In the genomic region with DNA sequence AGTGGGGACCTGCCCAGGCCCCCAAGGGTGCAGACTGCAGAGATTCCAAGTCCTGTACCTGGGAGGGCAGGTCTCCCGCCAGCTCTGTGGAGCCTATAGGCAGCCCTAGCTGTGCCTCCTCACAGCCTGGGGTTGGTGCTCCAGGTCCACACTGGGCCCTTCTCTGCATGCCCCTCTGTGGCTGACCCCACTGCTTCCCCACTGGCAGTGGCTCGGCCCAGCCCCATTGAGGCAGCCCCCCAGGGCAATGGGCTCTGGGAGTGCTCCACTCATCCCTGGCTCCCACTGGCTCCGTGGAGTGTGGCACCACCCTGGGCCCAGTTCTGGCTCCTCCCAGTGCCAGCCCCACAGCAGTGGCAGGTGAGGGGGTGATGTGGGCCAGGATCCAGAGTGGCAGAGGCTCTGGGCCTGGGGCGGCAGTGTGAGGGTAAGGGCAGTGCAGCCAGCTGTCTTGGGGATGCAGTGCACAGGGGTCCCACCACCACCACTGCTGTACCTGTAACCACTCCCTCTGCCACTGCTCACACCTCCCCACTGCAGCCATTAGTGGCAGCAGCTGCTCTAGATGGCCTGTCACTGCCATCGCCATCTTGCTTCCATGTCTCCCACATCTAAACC, we compare ENCODE assay signal across 17 cellular contexts.
"Had no signal": no experiment of that assay in that cellular context is flagged by ENCODE, and none has a peak within 500 bp of the region (broad histone marks: within the 10 kb centered on the region; RNA-seq: fewer than 3 reads in every experiment).

No MANE protein-coding gene starts in this region.

- ATAC-seq: left lobe of liver had no signal

- H3K27me3 Mint-ChIP-seq: dendritic cell treated with granulocyte-macrophage colony-stimulating factor and Interleukin-4, amounts not matched to agents 40 ng/mL and 50 ng/mL, for 4 days; natural killer cell treated with Interleukin-12 subunit alpha and Interleukin-12 subunit beta and Interleukin-15 and Interleukin-18, amount 100 ng/mL, for 72 hours had no signal

- DNase-seq: cerebellar nuclear complex; erythroblast; foreskin melanocyte; heart left ventricle; hippocampal formation; kidney glomerular epithelial cell; stimulated activated CD4-positive, alpha-beta T cell treated with anti-CD3 and anti-CD28 coated beads, Interleukin-2, amount 100 ng/mL, for 24 hours; stimulated activated CD4-positive, alpha-beta T cell treated with anti-CD3 and anti-CD28 coated beads, Interleukin-4, amount 100 ng/mL, for 4 hours; stimulated activated naive CD4-positive, alpha-beta T cell treated with Interleukin-2 at 50 U/mL for 16 hours; tibial artery had no signal

- H3K4me1 ChIP-seq: heart left ventricle, parathyroid adenoma, prostate gland, right lobe of liver, tibial artery had no signal

- H3K4me3 ChIP-seq: heart left ventricle, prostate gland, right lobe of liver, skin epidermis, tibial artery had no signal

- H3K27ac ChIP-seq: heart left ventricle, parathyroid adenoma, prostate gland, right lobe of liver, skin epidermis, tibial artery had no signal

- H3K27me3 ChIP-seq: heart left ventricle, right lobe of liver, tibial artery had no signal

- H3K27ac Mint-ChIP-seq: dendritic cell treated with granulocyte-macrophage colony-stimulating factor and Interleukin-4, amounts not matched to agents 40 ng/mL and 50 ng/mL, for 4 days; natural killer cell treated with Interleukin-12 subunit alpha and Interleukin-12 subunit beta and Interleukin-15 and Interleukin-18, amount 100 ng/mL, for 72 hours had no signal

- H3K9me3 ChIP-seq: prostate gland, right lobe of liver had no signal

- H3K4me3 Mint-ChIP-seq: dendritic cell treated with granulocyte-macrophage colony-stimulating factor and Interleukin-4, amounts not matched to agents 40 ng/mL and 50 ng/mL, for 4 days; natural killer cell treated with Interleukin-12 subunit alpha and Interleukin-12 subunit beta and Interleukin-15 and Interleukin-18, amount 100 ng/mL, for 72 hours had no signal

- H3K36me3 ChIP-seq: heart left ventricle, prostate gland, right lobe of liver, tibial artery had no signal
